In the genomic region with DNA sequence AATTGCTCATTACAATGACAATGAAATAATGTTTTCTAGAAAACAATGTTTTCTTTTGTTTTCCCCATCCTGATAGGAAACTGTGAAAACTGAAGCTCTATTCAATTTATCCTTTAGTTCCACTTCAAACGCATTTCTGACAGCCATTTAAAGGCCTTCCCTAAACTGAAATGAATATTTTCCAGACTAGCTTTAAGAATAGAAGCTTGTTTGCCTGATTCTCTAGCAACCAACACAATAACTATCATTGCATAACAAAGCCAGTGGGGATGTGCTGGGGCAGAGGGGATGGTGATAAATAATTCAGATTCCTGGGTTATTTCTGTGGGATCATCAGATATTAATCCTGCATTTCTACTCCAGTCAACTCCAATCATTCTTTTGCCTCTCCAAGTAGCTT, we compare ENCODE assay signal across 24 cellular contexts.
DNase-seq lines count a peak whose midpoint lies in the region; ATAC-seq, FAIRE-seq and TF ChIP-seq lines count a peak whose summit lies in the region.
"Had no signal": no experiment of that assay in that cellular context is flagged by ENCODE, and none has a peak within 500 bp of the region (broad histone marks: within the 10 kb centered on the region; RNA-seq: fewer than 3 reads in every experiment).

No MANE protein-coding gene starts in this region.

- TF ChIP-seq CTCF in left lung (IDR thresholded peaks at IDR 0.05) (no peak), colonic mucosa (IDR thresholded peaks at IDR 0.05) (no peak), HepG2 (CRISPR knock-in tag; IDR thresholded peaks at IDR 0.05) (no peak)

- in situ Hi-C loops in HAP-1 (cut with MboI; ENCODE audit: low sequenced_read_pairs) (no loop called here), HepG2 (cut with HindIII; ENCODE audit: extremely low pct_ligation_motif_present, low pct_unique_long_range_greater_than_20kb) (no loop called here)

- H3K4me1 ChIP-seq in HAP-1: peaks cover 13% of the 10 kb centered on the region
- no peaks in the 10 kb centered on the region for H3K4me1 ChIP-seq in left lung
- no peaks in the 10 kb centered on the region for H3K4me1 ChIP-seq in colonic mucosa
- H3K4me1 ChIP-seq in HepG2 (ENCODE audit: insufficient read depth, low read length): no peaks in the 10 kb centered on the region
- H3K4me1 ChIP-seq: A549 had no signal

- no peaks in the 10 kb centered on the region for H3K79me2 ChIP-seq in HepG2 (ENCODE audit: insufficient read depth, low read length)

- H3K4me2 ChIP-seq in HepG2 (ENCODE audit: low read depth, low read length): no peak overlapping the region
- H3K4me2 ChIP-seq: A549 had no signal

- no peak for TF ChIP-seq POLR2A in HepG2 (IDR thresholded peaks at IDR 0.05; ENCODE audit: insufficient read depth in 1 of 2, low read depth in 2 of 2, low read length in 2 of 2)

- TF ChIP-seq EP300 in HepG2 (IDR thresholded peaks at IDR 0.05; ENCODE audit: low read depth in 2 of 2, low read length in 2 of 2) (no peak), HepG2 (CRISPR knock-in tag; IDR thresholded peaks at IDR 0.05; ENCODE audit: borderline replicate concordance) (no peak)

- no peak overlapping the region for H2AFZ ChIP-seq in HepG2 (ENCODE audit: low read length)

- CTCF ChIA-PET in HepG2 (lab: Yijun Ruan, JAX; ENCODE audit: low intra/inter-chr PET ratio, low total read pairs): no interaction called here

- H3K4me3 ChIP-seq in HAP-1: no peak overlapping the region
- H3K4me3 ChIP-seq in left lung: no peak overlapping the region
- no peak overlapping the region for H3K4me3 ChIP-seq in colonic mucosa
- no peak overlapping the region for H3K4me3 ChIP-seq in HepG2 (replicated peaks in 1 of 3; ENCODE audit: insufficient read depth in 1 of 3, low read depth in 2 of 3, low read length in 3 of 3)
- H3K4me3 ChIP-seq: A549, esophagus muscularis mucosa had no signal

- H3K9me3 ChIP-seq in HAP-1 (no peaks in the 10 kb centered on the region), left lung (no peaks in the 10 kb centered on the region), colonic mucosa (no peaks in the 10 kb centered on the region), HepG2 (ENCODE audit: low read length) (peaks cover 8% of the 10 kb centered on the region; the same call in 1 of the 2 replicates)
- H3K9me3 ChIP-seq: A549, esophagus muscularis mucosa had no signal

- FAIRE-seq in HepG2 (lab: Jason Lieb, UNC): no peak
- FAIRE-seq: A549, urothelium cell line had no signal

- no peak for TF ChIP-seq RAD21 in HepG2 (CRISPR knock-in tag; IDR thresholded peaks at IDR 0.05)

- DNase-seq in AG08395 (ENCODE audit: low spot score) (peak; percentile 10), HAP-1 (ENCODE audit: low spot score in 2 of 2) (peak; percentile 50 to 89), dermis microvascular lymphatic vessel endothelial cell (ENCODE audit: low read depth in 2 of 2) (peak; percentile 44 to 68), inferior parietal cortex (ENCODE audit: extremely low spot score) (peak; percentile 23), left lung (no peak), colonic mucosa (no peak), HepG2 (ENCODE audit: low spot score) (no peak)
- DNase-seq: activated CD4-positive, alpha-beta T cell treated with anti-CD3 and anti-CD28 coated beads for 36 hours; activated naive CD4-positive, alpha-beta T cell treated with anti-CD3 and anti-CD28 coated beads, Interleukin-2, amount 10 ng/mL, durations not matched to agents 7 days and 5 days; activated T-cell treated with anti-CD3 and anti-CD28 coated beads, Interleukin-2, amount 50 U/mL, for 4 hours; anterior cingulate cortex; Calu3; effector CD8-positive, alpha-beta T cell; KBM-7; MM.1S; NCI-H1436; nephron progenitor cell; posterior cingulate gyrus had no signal

- intact Hi-C loops in left lung (cut with DNase I) (no loop called here), colonic mucosa (cut with DNase I) (no loop called here), HepG2 (cut with micrococcal nuclease; ENCODE audit: unreplicated experiment) (no loop called here)

- H3K27ac ChIP-seq in left lung (no peak overlapping the region), colonic mucosa (no peak overlapping the region), HepG2 (ENCODE audit: extremely low read length, insufficient read depth, low read length) (no peak overlapping the region)
- H3K27ac ChIP-seq: A549, esophagus muscularis mucosa had no signal

- H3K9ac ChIP-seq in colonic mucosa (ENCODE audit: low read depth in 2 of 2, low read length in 2 of 2) (no peak overlapping the region), HepG2 (ENCODE audit: insufficient read depth, low read depth, low read length) (no peak overlapping the region)

- no peaks in the 10 kb centered on the region for H4K20me1 ChIP-seq in HepG2 (ENCODE audit: insufficient read depth, low read length)

- POLR2A ChIA-PET in HepG2 (lab: Yijun Ruan, JAX): no interaction called here

- ATAC-seq in left lung (no peak), HG03439 (IDR thresholded peaks at IDR 0.05; ENCODE audit: unreplicated experiment) (no peak), HepG2 (no peak)
- ATAC-seq: A549; activated CD4-positive, alpha-beta T cell treated with anti-CD3 and anti-CD28 coated beads for 36 hours; activated T-cell treated with anti-CD3 and anti-CD28 coated beads, Interleukin-2, amount 50 U/mL, for 4 hours; left lobe of liver; Right ventricle myocardium inferior had no signal

- 5% methylated on average over 1 of the region's 1 CpG for WGBS in HepG2 (ENCODE audit: low lambda C conversion rate)

- H3K36me3 ChIP-seq in HAP-1 (replicated peaks): no peaks in the 10 kb centered on the region
- H3K36me3 ChIP-seq in left lung: no peaks in the 10 kb centered on the region
- no peaks in the 10 kb centered on the region for H3K36me3 ChIP-seq in colonic mucosa
- no peaks in the 10 kb centered on the region for H3K36me3 ChIP-seq in HepG2 (replicated peaks in 1 of 2; ENCODE audit: control insufficient read depth in 1 of 2, insufficient read depth in 2 of 2, low read length in 2 of 2)
- H3K36me3 ChIP-seq: esophagus muscularis mucosa had no signal

- BruUV-seq in HepG2 (replicated peaks; lab: Mats Ljungman, UMichigan): no TSS peak

- H3K27me3 ChIP-seq in HAP-1 (ENCODE audit: low read depth) (no peaks in the 10 kb centered on the region), left lung (no peaks in the 10 kb centered on the region), colonic mucosa (no peaks in the 10 kb centered on the region), HepG2 (ENCODE audit: control insufficient read depth in 1 of 2, insufficient read depth in 2 of 2, low read length in 2 of 2) (no peaks in the 10 kb centered on the region)
- H3K27me3 ChIP-seq: esophagus muscularis mucosa had no signal

TF ChIP-seq in HepG2, 621 proteins besides CTCF, POLR2A, EP300 and RAD21 (continues in another document):
- TF ChIP-seq ZNF3 (CRISPR knock-in tag; IDR thresholded peaks at IDR 0.05) (no peak), GFI1 (CRISPR knock-in tag; IDR thresholded peaks at IDR 0.05; ENCODE audit: borderline replicate concordance) (no peak), RBAK (CRISPR knock-in tag; IDR thresholded peaks at IDR 0.05) (no peak), NR2F6 (IDR thresholded peaks at IDR 0.05) (no peak), NR2F6 (CRISPR knock-in tag; IDR thresholded peaks at IDR 0.05) (no peak), NCOR1 (IDR thresholded peaks at IDR 0.05; ENCODE audit: borderline replicate concordance, low read length) (no peak), MNT (IDR thresholded peaks at IDR 0.05) (no peak), ZNF530 (CRISPR knock-in tag; IDR thresholded peaks at IDR 0.05; ENCODE audit: low read depth) (no peak), ZNF790 (CRISPR knock-in tag; IDR thresholded peaks at IDR 0.05; ENCODE audit: borderline replicate concordance) (no peak), ZNF256 (CRISPR knock-in tag; conservative IDR thresholded peaks at IDR 0.05) (no peak), ZNF670 (CRISPR knock-in tag; IDR thresholded peaks at IDR 0.05; ENCODE audit: borderline replicate concordance) (no peak), HMG20A (CRISPR knock-in tag; IDR thresholded peaks at IDR 0.05; ENCODE audit: borderline replicate concordance) (no peak), ZNF138 (CRISPR knock-in tag; IDR thresholded peaks at IDR 0.05; ENCODE audit: low read depth) (no peak)
- TF ChIP-seq, protein P1, sequence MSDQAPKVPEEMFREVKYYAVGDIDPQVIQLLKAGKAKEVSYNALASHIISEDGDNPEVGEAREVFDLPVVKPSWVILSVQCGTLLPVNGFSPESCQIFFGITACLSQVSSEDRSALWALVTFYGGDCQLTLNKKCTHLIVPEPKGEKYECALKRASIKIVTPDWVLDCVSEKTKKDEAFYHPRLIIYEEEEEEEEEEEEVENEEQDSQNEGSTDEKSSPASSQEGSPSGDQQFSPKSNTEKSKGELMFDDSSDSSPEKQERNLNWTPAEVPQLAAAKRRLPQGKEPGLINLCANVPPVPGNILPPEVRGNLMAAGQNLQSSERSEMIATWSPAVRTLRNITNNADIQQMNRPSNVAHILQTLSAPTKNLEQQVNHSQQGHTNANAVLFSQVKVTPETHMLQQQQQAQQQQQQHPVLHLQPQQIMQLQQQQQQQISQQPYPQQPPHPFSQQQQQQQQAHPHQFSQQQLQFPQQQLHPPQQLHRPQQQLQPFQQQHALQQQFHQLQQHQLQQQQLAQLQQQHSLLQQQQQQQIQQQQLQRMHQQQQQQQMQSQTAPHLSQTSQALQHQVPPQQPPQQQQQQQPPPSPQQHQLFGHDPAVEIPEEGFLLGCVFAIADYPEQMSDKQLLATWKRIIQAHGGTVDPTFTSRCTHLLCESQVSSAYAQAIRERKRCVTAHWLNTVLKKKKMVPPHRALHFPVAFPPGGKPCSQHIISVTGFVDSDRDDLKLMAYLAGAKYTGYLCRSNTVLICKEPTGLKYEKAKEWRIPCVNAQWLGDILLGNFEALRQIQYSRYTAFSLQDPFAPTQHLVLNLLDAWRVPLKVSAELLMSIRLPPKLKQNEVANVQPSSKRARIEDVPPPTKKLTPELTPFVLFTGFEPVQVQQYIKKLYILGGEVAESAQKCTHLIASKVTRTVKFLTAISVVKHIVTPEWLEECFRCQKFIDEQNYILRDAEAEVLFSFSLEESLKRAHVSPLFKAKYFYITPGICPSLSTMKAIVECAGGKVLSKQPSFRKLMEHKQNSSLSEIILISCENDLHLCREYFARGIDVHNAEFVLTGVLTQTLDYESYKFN (CRISPR knock-in tag; conservative IDR thresholded peaks at IDR 0.05): no peak

Comparison
In these comparisons a context has a peak if more than half of its experiments do, and no peak if none do; other contexts are left out.
1. DNase-seq: peak in AG08395 (single experiment), HAP-1 (2 of 2), dermis microvascular lymphatic vessel endothelial cell (2 of 2) and inferior parietal cortex (single experiment); none in left lung (0 of 2), colonic mucosa (single experiment) and HepG2 (single experiment).